Comparison of ENCODE assay signal across 1 cellular context in the genomic region with DNA sequence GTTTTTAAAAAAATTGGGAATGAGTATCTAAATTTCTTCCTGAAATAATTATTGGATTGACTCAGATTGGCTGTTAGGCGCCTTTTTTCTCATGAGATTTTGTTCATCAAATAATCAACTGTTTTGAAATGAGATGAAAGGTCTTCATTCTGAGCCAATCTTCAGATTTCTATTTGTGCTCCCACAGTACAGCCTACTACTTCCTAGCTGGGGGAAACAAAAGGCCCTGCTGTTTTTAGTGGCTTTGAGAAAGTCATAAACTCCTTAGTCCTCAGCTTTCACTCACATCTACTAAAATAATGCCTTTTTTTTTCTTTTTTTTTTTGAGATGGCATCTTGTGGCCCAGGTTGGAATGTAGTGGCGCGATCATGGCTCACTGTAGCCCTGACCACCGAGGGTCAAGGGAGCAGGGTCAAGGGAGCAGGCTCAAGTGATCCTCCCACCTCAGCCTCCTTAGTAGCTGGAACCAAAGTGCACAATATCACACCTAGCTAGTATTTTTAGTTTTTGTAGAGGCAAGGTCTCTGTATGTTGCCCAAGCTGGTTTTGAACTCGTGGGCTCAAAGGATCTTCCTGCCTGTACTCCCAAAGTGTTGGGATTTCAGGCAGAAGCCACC.
TF ChIP-seq lines count a peak whose summit lies in the region.

No MANE protein-coding gene starts in this region.

TF ChIP-seq in GM23338, 12 proteins besides CTCF, POLR2A, EP300 and RAD21:
- TF ChIP-seq ZNF114 (CRISPR knock-in tag; IDR thresholded peaks at IDR 0.05) (no peak), EZH2 (IDR thresholded peaks at IDR 0.05; ENCODE audit: low read depth, unreplicated experiment) (no peak), ZNF331 (CRISPR knock-in tag; IDR thresholded peaks at IDR 0.05; ENCODE audit: low read depth) (no peak), ZNF462 (CRISPR knock-in tag; IDR thresholded peaks at IDR 0.05) (no peak), JUNB (IDR thresholded peaks at IDR 0.05; ENCODE audit: unreplicated experiment) (no peak), NANOG (IDR thresholded peaks at IDR 0.05; ENCODE audit: borderline replicate concordance) (no peak), EZH2phosphoT487 (IDR thresholded peaks at IDR 0.05; ENCODE audit: unreplicated experiment) (no peak), CREB1 (CRISPR knock-in tag; IDR thresholded peaks at IDR 0.05; ENCODE audit: low read depth) (no peak), POLR2AphosphoS5 (IDR thresholded peaks at IDR 0.05; ENCODE audit: low read depth) (no peak), STAT1 (IDR thresholded peaks at IDR 0.05; ENCODE audit: unreplicated experiment) (no peak)
- TF ChIP-seq, protein P1, sequence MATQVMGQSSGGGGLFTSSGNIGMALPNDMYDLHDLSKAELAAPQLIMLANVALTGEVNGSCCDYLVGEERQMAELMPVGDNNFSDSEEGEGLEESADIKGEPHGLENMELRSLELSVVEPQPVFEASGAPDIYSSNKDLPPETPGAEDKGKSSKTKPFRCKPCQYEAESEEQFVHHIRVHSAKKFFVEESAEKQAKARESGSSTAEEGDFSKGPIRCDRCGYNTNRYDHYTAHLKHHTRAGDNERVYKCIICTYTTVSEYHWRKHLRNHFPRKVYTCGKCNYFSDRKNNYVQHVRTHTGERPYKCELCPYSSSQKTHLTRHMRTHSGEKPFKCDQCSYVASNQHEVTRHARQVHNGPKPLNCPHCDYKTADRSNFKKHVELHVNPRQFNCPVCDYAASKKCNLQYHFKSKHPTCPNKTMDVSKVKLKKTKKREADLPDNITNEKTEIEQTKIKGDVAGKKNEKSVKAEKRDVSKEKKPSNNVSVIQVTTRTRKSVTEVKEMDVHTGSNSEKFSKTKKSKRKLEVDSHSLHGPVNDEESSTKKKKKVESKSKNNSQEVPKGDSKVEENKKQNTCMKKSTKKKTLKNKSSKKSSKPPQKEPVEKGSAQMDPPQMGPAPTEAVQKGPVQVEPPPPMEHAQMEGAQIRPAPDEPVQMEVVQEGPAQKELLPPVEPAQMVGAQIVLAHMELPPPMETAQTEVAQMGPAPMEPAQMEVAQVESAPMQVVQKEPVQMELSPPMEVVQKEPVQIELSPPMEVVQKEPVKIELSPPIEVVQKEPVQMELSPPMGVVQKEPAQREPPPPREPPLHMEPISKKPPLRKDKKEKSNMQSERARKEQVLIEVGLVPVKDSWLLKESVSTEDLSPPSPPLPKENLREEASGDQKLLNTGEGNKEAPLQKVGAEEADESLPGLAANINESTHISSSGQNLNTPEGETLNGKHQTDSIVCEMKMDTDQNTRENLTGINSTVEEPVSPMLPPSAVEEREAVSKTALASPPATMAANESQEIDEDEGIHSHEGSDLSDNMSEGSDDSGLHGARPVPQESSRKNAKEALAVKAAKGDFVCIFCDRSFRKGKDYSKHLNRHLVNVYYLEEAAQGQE (IDR thresholded peaks at IDR 0.05; ENCODE audit: unreplicated experiment), result no peak
- TF ChIP-seq, protein P2, sequence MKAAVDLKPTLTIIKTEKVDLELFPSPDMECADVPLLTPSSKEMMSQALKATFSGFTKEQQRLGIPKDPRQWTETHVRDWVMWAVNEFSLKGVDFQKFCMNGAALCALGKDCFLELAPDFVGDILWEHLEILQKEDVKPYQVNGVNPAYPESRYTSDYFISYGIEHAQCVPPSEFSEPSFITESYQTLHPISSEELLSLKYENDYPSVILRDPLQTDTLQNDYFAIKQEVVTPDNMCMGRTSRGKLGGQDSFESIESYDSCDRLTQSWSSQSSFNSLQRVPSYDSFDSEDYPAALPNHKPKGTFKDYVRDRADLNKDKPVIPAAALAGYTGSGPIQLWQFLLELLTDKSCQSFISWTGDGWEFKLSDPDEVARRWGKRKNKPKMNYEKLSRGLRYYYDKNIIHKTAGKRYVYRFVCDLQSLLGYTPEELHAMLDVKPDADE (IDR thresholded peaks at IDR 0.05), result no peak
TF ChIP-seq in GM23338: peak in this region for 0.
